12 cellular contexts compared by ENCODE assay signal in the genomic region with DNA sequence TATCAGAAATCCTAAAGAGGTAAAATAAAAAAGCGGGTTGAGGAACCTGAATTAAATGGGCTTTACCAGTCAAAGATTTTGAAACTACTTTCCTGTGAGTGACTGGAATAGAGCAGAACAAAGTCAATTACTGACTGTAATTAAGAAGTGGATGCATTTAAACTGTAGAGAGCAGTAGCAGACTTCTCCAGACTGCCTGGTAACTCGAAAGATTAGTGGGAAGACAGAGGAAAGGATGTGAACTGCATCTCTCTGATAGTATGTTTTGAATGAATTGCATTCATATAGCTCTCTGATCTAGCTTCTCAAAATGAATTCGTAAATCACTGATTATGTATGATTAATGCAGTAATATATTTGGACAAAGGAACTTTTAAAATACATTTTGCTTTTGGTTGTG.
DNase-seq lines count a peak whose midpoint lies in the region; TF ChIP-seq lines count a peak whose summit lies in the region.
"Had no signal": no experiment of that assay in that cellular context is flagged by ENCODE, and none has a peak within 500 bp of the region (broad histone marks: within the 10 kb centered on the region; RNA-seq: fewer than 3 reads in every experiment).

No MANE protein-coding gene starts in this region.

- no peaks in the 10 kb centered on the region for H3K9me3 Mint-ChIP-seq in HFFc6
- no peaks in the 10 kb centered on the region for H3K9me3 Mint-ChIP-seq in brain
- no peaks in the 10 kb centered on the region for H3K9me3 Mint-ChIP-seq in activated CD4-positive, alpha-beta memory T cell treated with anti-CD3 and anti-CD28 coated beads for 36 hours

- no peak overlapping the region for H3K27ac Mint-ChIP-seq in HFFc6
- H3K27ac Mint-ChIP-seq in brain = peak overlapping the region in 1 of 5 experiments; percentile 67
- no peak overlapping the region for H3K27ac Mint-ChIP-seq in activated CD4-positive, alpha-beta memory T cell treated with anti-CD3 and anti-CD28 coated beads for 36 hours

- CTCF ChIA-PET in activated CD4-positive, alpha-beta memory T cell treated with anti-CD3 and anti-CD28 coated beads for 36 hours (lab: Charles Lee) = no interaction called here

- intact Hi-C loops in activated CD4-positive, alpha-beta memory T cell treated with anti-CD3 and anti-CD28 coated beads for 36 hours (cut with micrococcal nuclease) = no loop called here

- no peak for TF ChIP-seq POLR2A in erythroblast (IDR thresholded peaks at IDR 0.05; ENCODE audit: low read length)

- H3K36me3 Mint-ChIP-seq in HFFc6 (ENCODE audit: low read depth) = no peaks in the 10 kb centered on the region; the same call in 1 of the 2 replicates
- H3K36me3 Mint-ChIP-seq in brain = no peaks in the 10 kb centered on the region
- H3K36me3 Mint-ChIP-seq in activated CD4-positive, alpha-beta memory T cell treated with anti-CD3 and anti-CD28 coated beads for 36 hours = peaks cover 4% of the 10 kb centered on the region

- TF ChIP-seq CTCF in HFFc6 (IDR thresholded peaks at IDR 0.05) (peak; percentile 38; the same call in 1 of the 2 replicates), brain (conservative IDR thresholded peaks at IDR 0.05) (peak; percentile 38 to 52)

- no peak overlapping the region for H3K4me3 Mint-ChIP-seq in HFFc6
- no peak overlapping the region for H3K4me3 Mint-ChIP-seq in brain
- H3K4me3 Mint-ChIP-seq in activated CD4-positive, alpha-beta memory T cell treated with anti-CD3 and anti-CD28 coated beads for 36 hours = no peak overlapping the region

- H3K27me3 Mint-ChIP-seq in HFFc6 (ENCODE audit: insufficient read depth) = no peaks in the 10 kb centered on the region; the same call in 1 of the 2 replicates
- no peaks in the 10 kb centered on the region for H3K27me3 Mint-ChIP-seq in brain
- H3K27me3 Mint-ChIP-seq in activated CD4-positive, alpha-beta memory T cell treated with anti-CD3 and anti-CD28 coated beads for 36 hours = no peaks in the 10 kb centered on the region

- POLR2A ChIA-PET in activated CD4-positive, alpha-beta memory T cell treated with anti-CD3 and anti-CD28 coated beads for 36 hours (lab: Charles Lee) = no interaction called here

- peaks cover 74% of the 10 kb centered on the region for H3K4me1 Mint-ChIP-seq in HFFc6 (ENCODE audit: low read depth)
- peaks cover 36% of the 10 kb centered on the region for H3K4me1 Mint-ChIP-seq in brain
- H3K4me1 Mint-ChIP-seq in activated CD4-positive, alpha-beta memory T cell treated with anti-CD3 and anti-CD28 coated beads for 36 hours (ENCODE audit: low read depth) = peaks cover 57% of the 10 kb centered on the region

- DNase-seq in AG08395 (ENCODE audit: low spot score) = peak; percentile 7
- peak; percentile 33 for DNase-seq in HFFc6
- DNase-seq in left kidney (ENCODE audit: low read depth, low spot score) = peak; percentile 61
- no peak for DNase-seq in SW 1271 (lab: John Stamatoyannopoulos, UW)
- no peak for DNase-seq in erythroblast (lab: John Stamatoyannopoulos, UW)
- no peak for DNase-seq in amygdala (lab: John Stamatoyannopoulos, UW)
- no peak for DNase-seq in activated CD4-positive, alpha-beta memory T cell treated with anti-CD3 and anti-CD28 coated beads for 36 hours
- DNase-seq: activated CD8-positive, alpha-beta memory T cell treated with anti-CD3 and anti-CD28 coated beads, Interleukin-2, amount 50 U/mL, for 48 hours; NCI-H1694 treated with DMSO at 0.1 percent for 48 hours; PC-9; stimulated activated naive CD4-positive, alpha-beta T cell had no signal

Comparison
In these comparisons a context has a peak if more than half of its experiments do, and no peak if none do; other contexts are left out.
1. DNase-seq: peak in AG08395 (single experiment), HFFc6 (single experiment) and left kidney (single experiment); none in SW 1271 (0 of 2), erythroblast (0 of 2), amygdala (0 of 56) and activated CD4-positive, alpha-beta memory T cell treated with anti-CD3 and anti-CD28 coated beads for 36 hours (single experiment).